9 cellular contexts compared by ENCODE assay signal in genomic region chr12:84910549-84911241, GRCh38. TPM values are rescaled to one million over a fixed set of nuclear protein-coding genes. Genes with fewer than 3 reads are reported as not detected.
DNase-seq lines count a peak whose midpoint lies in the region; ATAC-seq, FAIRE-seq and TF ChIP-seq lines count a peak whose summit lies in the region.
"Had no signal": no experiment of that assay in that cellular context is flagged by ENCODE, and none has a peak within 500 bp of the region (broad histone marks: within the 10 kb centered on the region; RNA-seq: fewer than 3 reads in every experiment).

No MANE protein-coding gene starts in this region.

- H3K4me3 ChIP-seq in GM23248 (peak overlapping the region; percentile 92), PC-3 (ENCODE audit: low read length) (peak overlapping the region; percentile 60), endothelial cell of umbilical vein (replicated peaks in 1 of 3; ENCODE audit: insufficient read depth in 1 of 3, low read depth in 1 of 3, low read length in 3 of 3) (peak overlapping the region; percentile 40 to 71 (median 70))

- H3K4me1 ChIP-seq in GM23248 (ENCODE audit: insufficient read depth), result no peaks in the 10 kb centered on the region
- H3K4me1 ChIP-seq in PC-3 (ENCODE audit: insufficient read depth, low read length), result no peaks in the 10 kb centered on the region
- peaks cover 23% of the 10 kb centered on the region for H3K4me1 ChIP-seq in endothelial cell of umbilical vein (ENCODE audit: control insufficient read depth, extremely low read depth, insufficient read depth, low read length)

- POLR2A ChIA-PET in PC-3 (lab: Charles Lee; ENCODE audit: unreplicated experiment), result no interaction called here
- POLR2A ChIA-PET in endothelial cell of umbilical vein (lab: Charles Lee), result no interaction called here

- H3K9me3 ChIP-seq in GM23248 (ENCODE audit: low read depth), result no peaks in the 10 kb centered on the region
- H3K9me3 ChIP-seq in PC-3 (ENCODE audit: low read length), result no peaks in the 10 kb centered on the region
- H3K9me3 ChIP-seq in endothelial cell of umbilical vein (replicated peaks; ENCODE audit: control insufficient read depth, insufficient read depth, low read length), result no peaks in the 10 kb centered on the region

- H3K9me1 ChIP-seq in endothelial cell of umbilical vein (replicated peaks; ENCODE audit: control insufficient read depth, extremely low read depth, insufficient read depth, low read length), result no peaks in the 10 kb centered on the region

- H4K20me1 ChIP-seq in GM23248 (ENCODE audit: insufficient read depth) (no peaks in the 10 kb centered on the region), PC-3 (ENCODE audit: low read length) (no peaks in the 10 kb centered on the region), endothelial cell of umbilical vein (replicated peaks; ENCODE audit: control insufficient read depth, extremely low read depth, insufficient read depth, low read length) (no peaks in the 10 kb centered on the region)

- no peaks in the 10 kb centered on the region for H3K36me3 Mint-ChIP-seq in natural killer cell treated with Interleukin-12 subunit alpha and Interleukin-12 subunit beta and Interleukin-15 and Interleukin-18, amount 100 ng/mL, for 72 hours
- H3K36me3 Mint-ChIP-seq: naive B cell had no signal

- TF ChIP-seq CTCF in PC-3 (conservative IDR thresholded peaks at IDR 0.05; ENCODE audit: low read depth, low read length) (no peak), endothelial cell of umbilical vein (IDR thresholded peaks at IDR 0.05; ENCODE audit: extremely low read depth in 1 of 2, insufficient read depth in 1 of 2, low read depth in 1 of 2, low read length in 2 of 2) (no peak)

- H3K9me3 Mint-ChIP-seq in natural killer cell treated with Interleukin-12 subunit alpha and Interleukin-12 subunit beta and Interleukin-15 and Interleukin-18, amount 100 ng/mL, for 72 hours, result peaks cover 2% of the 10 kb centered on the region

- no peaks in the 10 kb centered on the region; the same call in none of the 2 replicates for H3F3A ChIP-seq in GM23248 (ENCODE audit: insufficient read depth)
- no peaks in the 10 kb centered on the region for H3F3A ChIP-seq in PC-3 (ENCODE audit: low read length, unreplicated experiment)

- peak; percentile 63 for DNase-seq in GM23248
- DNase-seq in PC-3, result no peak
- no peak for DNase-seq in endothelial cell of umbilical vein (ENCODE audit: low read depth, low spot score)
- DNase-seq in posterior cingulate gyrus, result peak in 8 of 10 donors; percentile 11 to 86 (median 32)
- DNase-seq in HuH-7.5 (ENCODE audit: low spot score), result no peak
- no peak for DNase-seq in activated effector memory CD4-positive, alpha-beta T cell treated with Interleukin-2 at 50 U/mL for 16 hours
- no peak for DNase-seq in DMS79 treated with DMSO at 0.1 percent for 48 hours (lab: John Stamatoyannopoulos, UW)
- DNase-seq in natural killer cell treated with Interleukin-12 subunit alpha and Interleukin-12 subunit beta and Interleukin-15 and Interleukin-18, amount 100 ng/mL, for 72 hours (ENCODE audit: low spot score), result no peak
- DNase-seq: naive B cell had no signal

- peaks cover 11 to 15% of the 10 kb centered on the region in 2 donors for H3K27me3 Mint-ChIP-seq in natural killer cell treated with Interleukin-12 subunit alpha and Interleukin-12 subunit beta and Interleukin-15 and Interleukin-18, amount 100 ng/mL, for 72 hours

- H2AFZ ChIP-seq in GM23248 (peak overlapping the region; percentile 99), PC-3 (ENCODE audit: low read length) (peak overlapping the region; percentile 58), endothelial cell of umbilical vein (ENCODE audit: low read depth, low read length) (peak overlapping the region; percentile 88)

- dilution Hi-C loops in endothelial cell of umbilical vein (cut with MboI; ENCODE audit: extremely low pct_ligation_motif_present, low sequenced_read_pairs), result no loop called here

- intact Hi-C loops in PC-3 (cut with micrococcal nuclease) (no loop called here), endothelial cell of umbilical vein (cut with micrococcal nuclease) (loop anchor here (1.0 to 10.0 kb wide), 3 partner anchors 36 to 374 kb away; partner anchors contain the start of genes ALX1, LRRIQ1 and TSPAN19), posterior cingulate gyrus (cut with DNase I) (no loop called here)

- H3K27me3 ChIP-seq in GM23248 (replicated peaks; ENCODE audit: insufficient read depth) (no peaks in the 10 kb centered on the region), PC-3 (ENCODE audit: low read length) (peaks cover 33% of the 10 kb centered on the region), endothelial cell of umbilical vein (ENCODE audit: control insufficient read depth in 2 of 2, insufficient read depth in 2 of 2, low read length in 2 of 2) (peaks cover 19 to 33% of the 10 kb centered on the region in 2 experiments)

- ATAC-seq in PC-3, result peak; percentile 50
- no peak for ATAC-seq in natural killer cell treated with Interleukin-12 subunit alpha and Interleukin-12 subunit beta and Interleukin-15 and Interleukin-18, amount 100 ng/mL, for 72 hours

- BruUV-seq in PC-3 (replicated peaks; lab: Mats Ljungman, UMichigan), result no TSS peak
- BruUV-seq in endothelial cell of umbilical vein (replicated peaks; lab: Mats Ljungman, UMichigan), result no TSS peak

- H3K4me3 Mint-ChIP-seq in natural killer cell treated with Interleukin-12 subunit alpha and Interleukin-12 subunit beta and Interleukin-15 and Interleukin-18, amount 100 ng/mL, for 72 hours, result no peak overlapping the region

- H3K27ac ChIP-seq in GM23248 (peak overlapping the region; percentile 63), PC-3 (ENCODE audit: low read length) (no peak overlapping the region), endothelial cell of umbilical vein (ENCODE audit: insufficient read depth, low read depth, low read length) (no peak overlapping the region)

- in situ Hi-C loops in GM23248 (cut with MboI), result no loop called here

- no peak overlapping the region for H3K27ac Mint-ChIP-seq in natural killer cell treated with Interleukin-12 subunit alpha and Interleukin-12 subunit beta and Interleukin-15 and Interleukin-18, amount 100 ng/mL, for 72 hours
- H3K27ac Mint-ChIP-seq: naive B cell had no signal

- CTCF ChIA-PET in PC-3 (lab: Charles Lee) (no interaction called here), endothelial cell of umbilical vein (lab: Charles Lee) (interaction anchor here (1.0 to 6.2 kb wide), 2 partner anchors 37 to 119 kb away, joined by 4 to 43 read pairs; no protein-coding TSS in a partner anchor)

- H3K4me1 Mint-ChIP-seq in natural killer cell treated with Interleukin-12 subunit alpha and Interleukin-12 subunit beta and Interleukin-15 and Interleukin-18, amount 100 ng/mL, for 72 hours (ENCODE audit: low read depth in 2 of 2), result peaks cover 0 to 3% of the 10 kb centered on the region in 2 donors

- 5 to 6% methylated on average over 21 of the region's 21 CpGs for WGBS in GM23248 (ENCODE audit: low coverage in 1 of 2, low lambda C conversion rate in 2 of 2, missing lambda C conversion rate in 2 of 2), 2 experiments

- no peaks in the 10 kb centered on the region for H3K36me3 ChIP-seq in GM23248 (ENCODE audit: low read depth)
- H3K36me3 ChIP-seq in PC-3 (ENCODE audit: low read depth, low read length), result no peaks in the 10 kb centered on the region
- H3K36me3 ChIP-seq in endothelial cell of umbilical vein (ENCODE audit: control insufficient read depth in 2 of 2, extremely low read depth in 1 of 2, insufficient read depth in 2 of 2, low read length in 2 of 2), result no peaks in the 10 kb centered on the region

- TF ChIP-seq POLR2A in endothelial cell of umbilical vein (IDR thresholded peaks at IDR 0.05; ENCODE audit: low read depth, low read length), result no peak

- FAIRE-seq in endothelial cell of umbilical vein (lab: Jason Lieb, UNC), result no peak

- H3K4me2 ChIP-seq in GM23248 (ENCODE audit: unreplicated experiment), result peak overlapping the region; percentile 98
- peak overlapping the region; percentile 81 for H3K4me2 ChIP-seq in PC-3 (ENCODE audit: low read length)
- H3K4me2 ChIP-seq in endothelial cell of umbilical vein (ENCODE audit: insufficient read depth, low read length), result peak overlapping the region; percentile 82

- H3K9ac ChIP-seq in GM23248, result peak overlapping the region; percentile 80
- H3K9ac ChIP-seq in PC-3 (ENCODE audit: low read length), result no peak overlapping the region
- no peak overlapping the region for H3K9ac ChIP-seq in endothelial cell of umbilical vein (replicated peaks; ENCODE audit: extremely low read depth, insufficient read depth, low read length)

- H3K79me2 ChIP-seq in GM23248 (ENCODE audit: insufficient read depth) (peaks cover 5% of the 10 kb centered on the region; the same call in 1 of the 2 replicates), PC-3 (ENCODE audit: low read length) (no peaks in the 10 kb centered on the region), endothelial cell of umbilical vein (ENCODE audit: control insufficient read depth, insufficient read depth, low read length) (no peaks in the 10 kb centered on the region)

- H3K9me2 ChIP-seq in GM23248 (ENCODE audit: insufficient read depth) (no peaks in the 10 kb centered on the region), PC-3 (replicated peaks; ENCODE audit: low read length) (no peaks in the 10 kb centered on the region)

TF ChIP-seq in endothelial cell of umbilical vein, 7 proteins besides CTCF, POLR2A, EP300 and RAD21:
- TF ChIP-seq EZH2 (IDR thresholded peaks at IDR 0.05; ENCODE audit: borderline replicate concordance, low read depth, low read length, severe bottlenecking) (no peak), JUN (IDR thresholded peaks at IDR 0.05; ENCODE audit: borderline replicate concordance, insufficient read depth, insufficient read length, low read depth) (no peak), MAX (IDR thresholded peaks at IDR 0.05; ENCODE audit: insufficient read depth, insufficient read length) (no peak), POLR2AphosphoS5 (IDR thresholded peaks at IDR 0.05; ENCODE audit: insufficient read depth, low read depth, low read length) (no peak)

RNA-seq across cellular contexts. Expression of gene SLC6A15, which starts 1.9 kb away (rescaled TPM):
- 2.6 and 3.2 TPM in 2 replicates for total RNA-seq in GM23248 (2014; rRNA removed; shearing (Covaris generic))
- 2.0 and 3.4 TPM in 2 replicates for polyA plus RNA-seq in GM23248 (2016; fragmentation: Nextera tagmentation; extraction: Ambion mirVana)
- total RNA-seq in PC-3 (2014; rRNA removed), result not detected in 2 replicates
- total RNA-seq in endothelial cell of umbilical vein, result 0.24 and 1.1 TPM in 2 replicates
- polyA plus RNA-seq in endothelial cell of umbilical vein, result 0.03 TPM in 1 of 2 replicates, not detected in the other
- polyA plus RNA-seq in endothelial cell of umbilical vein (2011; cell fraction: cytosol; rRNA removed), result 0.03 and 0.04 TPM in 2 replicates
- polyA plus RNA-seq in endothelial cell of umbilical vein (2011; cell fraction: nucleus; rRNA removed), result 0.04 and 0.18 TPM in 2 replicates
- 0.87 and 1.4 TPM in 2 replicates for polyA plus RNA-seq in endothelial cell of umbilical vein (2012)
- 0.08 TPM in 1 of 2 replicates, not detected in the other for polyA minus RNA-seq in endothelial cell of umbilical vein
- polyA minus RNA-seq in endothelial cell of umbilical vein (2011; cell fraction: cytosol; rRNA and poly(A)+ RNA removed), result 32.3 TPM
- polyA minus RNA-seq in endothelial cell of umbilical vein (2011; cell fraction: nucleus; rRNA and poly(A)+ RNA removed), result 0.63 TPM in 1 of 2 replicates, not detected in the other
- not detected for total RNA-seq in natural killer cell treated with Interleukin-12 subunit alpha and Interleukin-12 subunit beta and Interleukin-15 and Interleukin-18, amount 100 ng/mL, for 72 hours

Comparison
In these comparisons a context has a peak if more than half of its experiments do, and no peak if none do; other contexts are left out.
1. DNase-seq: peak in GM23248 (single experiment) and posterior cingulate gyrus (8 of 10); none in PC-3 (single experiment), endothelial cell of umbilical vein (single experiment), HuH-7.5 (single experiment), activated effector memory CD4-positive, alpha-beta T cell treated with Interleukin-2 at 50 U/mL for 16 hours (single experiment), DMS79 treated with DMSO at 0.1 percent for 48 hours (single experiment) and natural killer cell treated with Interleukin-12 subunit alpha and Interleukin-12 subunit beta and Interleukin-15 and Interleukin-18, amount 100 ng/mL, for 72 hours (single experiment).
2. Peak in every context shown above with its lines, with median percentiles within 50 percentile points of each other: H2AFZ ChIP-seq, H3K4me2 ChIP-seq and H3K4me3 ChIP-seq.